Comparison of ENCODE assay signal across 1 cellular context in genomic region chr17:8173056-8173870, GRCh38.
TF ChIP-seq lines count a peak whose summit lies in the region.

No MANE protein-coding gene starts in this region.

TF ChIP-seq in HepG2, 621 proteins besides CTCF, POLR2A, EP300 and RAD21 (continued from another document and continues in another):
- TF ChIP-seq BRF2 (CRISPR knock-in tag; IDR thresholded peaks at IDR 0.05) (peak; percentile 82), ZNF180 (CRISPR knock-in tag; IDR thresholded peaks at IDR 0.05; ENCODE audit: borderline replicate concordance, low read depth) (peak; percentile 97), STAT5B (CRISPR knock-in tag; IDR thresholded peaks at IDR 0.05) (peak; percentile 98), BHLHE40 (IDR thresholded peaks at IDR 0.05; ENCODE audit: low read length) (peak; percentile 96), ZNF670 (CRISPR knock-in tag; IDR thresholded peaks at IDR 0.05; ENCODE audit: borderline replicate concordance) (peak; percentile 57; the same call in 1 of the 2 replicates), ZNF564 (CRISPR knock-in tag; IDR thresholded peaks at IDR 0.05) (no peak; the same call in 1 of the 2 replicates), MED8 (CRISPR knock-in tag; IDR thresholded peaks at IDR 0.05; ENCODE audit: insufficient replicate concordance) (peak; percentile 100), PAWR (CRISPR knock-in tag; IDR thresholded peaks at IDR 0.05; ENCODE audit: borderline replicate concordance) (no peak), ZBTB39 (CRISPR knock-in tag; IDR thresholded peaks at IDR 0.05) (0 out of 2 replicates have a peak, but pooled peaks have one; percentile 43), MED1 (CRISPR knock-in tag; IDR thresholded peaks at IDR 0.05) (peak; percentile 100), MEIS2 (CRISPR knock-in tag; IDR thresholded peaks at IDR 0.05) (peak; percentile 65; the same call in 1 of the 2 replicates), RFX5 (IDR thresholded peaks at IDR 0.05; ENCODE audit: low read depth, low read length) (no peak), ZNF775 (CRISPR knock-in tag; IDR thresholded peaks at IDR 0.05; ENCODE audit: borderline replicate concordance) (no peak; the same call in 1 of the 2 replicates), ZGPAT (CRISPR knock-in tag; IDR thresholded peaks at IDR 0.05) (peak; percentile 99), TGIF2 (CRISPR knock-in tag; IDR thresholded peaks at IDR 0.05) (peak; percentile 96; the same call in 1 of the 2 replicates), GMEB2 (CRISPR knock-in tag; IDR thresholded peaks at IDR 0.05; ENCODE audit: low read depth) (peak; percentile 87), ZNF777 (CRISPR knock-in tag; IDR thresholded peaks at IDR 0.05) (peak; percentile 66; the same call in 1 of the 2 replicates), ZNF547 (CRISPR knock-in tag; IDR thresholded peaks at IDR 0.05) (peak; percentile 94), ZNF354B (CRISPR knock-in tag; IDR thresholded peaks at IDR 0.05) (peak; percentile 95; the same call in 1 of the 2 replicates), SUZ12 (IDR thresholded peaks at IDR 0.05; ENCODE audit: low read depth, low read length) (peak; percentile 46), TMF1 (CRISPR knock-in tag; IDR thresholded peaks at IDR 0.05; ENCODE audit: low read depth) (peak; percentile 85), ARNT (IDR thresholded peaks at IDR 0.05) (no peak), SOX6 (IDR thresholded peaks at IDR 0.05) (no peak), SOX6 (CRISPR knock-in tag; IDR thresholded peaks at IDR 0.05) (peak; percentile 92), ASH2L (IDR thresholded peaks at IDR 0.05; ENCODE audit: insufficient read length, low read depth, low read length) (peak; percentile 67), ZSCAN9 (CRISPR knock-in tag; IDR thresholded peaks at IDR 0.05; ENCODE audit: borderline replicate concordance) (peak; percentile 99), ZNF614 (CRISPR knock-in tag; IDR thresholded peaks at IDR 0.05; ENCODE audit: borderline replicate concordance) (peak; percentile 99), ZKSCAN8 (CRISPR knock-in tag; IDR thresholded peaks at IDR 0.05; ENCODE audit: borderline replicate concordance) (peak; percentile 98), ZNF260 (CRISPR knock-in tag; IDR thresholded peaks at IDR 0.05; ENCODE audit: borderline replicate concordance, low read depth) (0 out of 2 replicates have a peak, but pooled peaks have one; percentile 20), ZNF749 (CRISPR knock-in tag; IDR thresholded peaks at IDR 0.05; ENCODE audit: borderline replicate concordance) (peak; percentile 97), SYNCRIP (IDR thresholded peaks at IDR 0.05; ENCODE audit: insufficient read depth, low read depth, low read length) (no peak), MZF1 (CRISPR knock-in tag; IDR thresholded peaks at IDR 0.05; ENCODE audit: borderline replicate concordance) (no peak), CBFB (CRISPR knock-in tag; IDR thresholded peaks at IDR 0.05) (peak; percentile 90), ZFP37 (CRISPR knock-in tag; IDR thresholded peaks at IDR 0.05; ENCODE audit: borderline replicate concordance) (peak; percentile 90; the same call in 1 of the 2 replicates), RNF219 (CRISPR knock-in tag; IDR thresholded peaks at IDR 0.05) (peak; percentile 50; the same call in 1 of the 2 replicates), ZNF652 (CRISPR knock-in tag; IDR thresholded peaks at IDR 0.05; ENCODE audit: borderline replicate concordance, low read depth) (peak; percentile 77), ZSCAN12 (CRISPR knock-in tag; IDR thresholded peaks at IDR 0.05) (peak; percentile 78; the same call in 1 of the 2 replicates), FLYWCH1 (CRISPR knock-in tag; IDR thresholded peaks at IDR 0.05) (peak; percentile 94; the same call in 1 of the 2 replicates), ZC3H4 (CRISPR knock-in tag; IDR thresholded peaks at IDR 0.05; ENCODE audit: borderline replicate concordance) (peak; percentile 100), PRDM10 (CRISPR knock-in tag; IDR thresholded peaks at IDR 0.05; ENCODE audit: low read depth) (peak; percentile 82), ZNF891 (CRISPR knock-in tag; IDR thresholded peaks at IDR 0.05) (no peak), CENPBD1 (CRISPR knock-in tag; IDR thresholded peaks at IDR 0.05; ENCODE audit: borderline replicate concordance, low read depth) (no peak), TRIM22 (IDR thresholded peaks at IDR 0.05) (no peak), GTF2F1 (IDR thresholded peaks at IDR 0.05; ENCODE audit: low read length) (peak; percentile 100), AGO2 (optimal IDR thresholded peaks at IDR 0.05; ENCODE audit: low read depth, low read length) (no peak), HINFP (CRISPR knock-in tag; IDR thresholded peaks at IDR 0.05; ENCODE audit: low read depth) (no peak; the same call in 1 of the 2 replicates), ATF6 (CRISPR knock-in tag; conservative IDR thresholded peaks at IDR 0.05) (peak; percentile 94; the same call in 1 of the 2 replicates), KAT8 (CRISPR knock-in tag; IDR thresholded peaks at IDR 0.05) (peak; percentile 94), ZNF850 (CRISPR knock-in tag; conservative IDR thresholded peaks at IDR 0.05) (no peak)
